In genomic region chr9:23123048-23123632, GRCh38 we compare ENCODE assay signal across 9 cellular contexts.
DNase-seq lines count a peak whose midpoint lies in the region; ATAC-seq and TF ChIP-seq lines count a peak whose summit lies in the region.
"Had no signal": no experiment of that assay in that cellular context is flagged by ENCODE, and none has a peak within 500 bp of the region (broad histone marks: within the 10 kb centered on the region; RNA-seq: fewer than 3 reads in every experiment).

No MANE protein-coding gene starts in this region.

- H2BK15ac ChIP-seq in mesendoderm (replicated peaks; ENCODE audit: low read depth) = no peak overlapping the region

- ATAC-seq in HG02678 (IDR thresholded peaks at IDR 0.05; ENCODE audit: unreplicated experiment) = no peak

- peak; percentile 18 for DNase-seq in NCI-H1105 (lab: John Stamatoyannopoulos, UW)
- no peak for DNase-seq in breast epithelium (ENCODE audit: low spot score in 2 of 2)
- peak; percentile 48 for DNase-seq in mesendoderm
- DNase-seq in effector CD4-positive, alpha-beta T cell = no peak
- DNase-seq in T-helper 2 cell treated with Interferon-gamma antibody and Interleukin-4, amounts not matched to agents 5 μg/mL and 100 μg/mL, for 36 hours (ENCODE audit: low spot score) = no peak
- DNase-seq in ureter (ENCODE audit: low spot score) = no peak

- no peak for TF ChIP-seq POLR2A in breast epithelium (IDR thresholded peaks at IDR 0.05)

- H3K36me3 ChIP-seq in breast epithelium (no peaks in the 10 kb centered on the region), mesendoderm (ENCODE audit: control insufficient read depth, insufficient read depth, low read length) (no peaks in the 10 kb centered on the region)

- no peak overlapping the region for H3K56ac ChIP-seq in mesendoderm (ENCODE audit: low read length)

- no CpG with 5 or more reads among the region's 5 CpGs for WGBS in mesendoderm (ENCODE audit: extremely low coverage, insufficient coverage, low lambda C conversion rate)

- H3K79me2 ChIP-seq in mesendoderm (ENCODE audit: control insufficient read depth, insufficient read depth, low read length) = no peaks in the 10 kb centered on the region

- H3K9me3 Mint-ChIP-seq in T-helper 2 cell treated with Interferon-gamma antibody and Interleukin-4, amounts not matched to agents 5 μg/mL and 100 μg/mL, for 36 hours = peaks cover 32% of the 10 kb centered on the region

- H3K23ac ChIP-seq in mesendoderm (ENCODE audit: low read length) = no peak overlapping the region

- no peak overlapping the region for H2BK5ac ChIP-seq in mesendoderm (ENCODE audit: low read length)

- TF ChIP-seq CTCF in GM12872 (IDR thresholded peaks at IDR 0.05; ENCODE audit: insufficient read depth, low read depth, low read length) = peak; percentile 47; the same call in 2 of the 3 replicates
- peak; percentile 23 to 49 (median 26) for TF ChIP-seq CTCF in breast epithelium (IDR thresholded peaks at IDR 0.05)

- no peak overlapping the region for H3K4me3 Mint-ChIP-seq in T-helper 2 cell treated with Interferon-gamma antibody and Interleukin-4, amounts not matched to agents 5 μg/mL and 100 μg/mL, for 36 hours

- no peak overlapping the region for H4K8ac ChIP-seq in mesendoderm (ENCODE audit: low read depth, low read length)

- H3K27me3 Mint-ChIP-seq in T-helper 2 cell treated with Interferon-gamma antibody and Interleukin-4, amounts not matched to agents 5 μg/mL and 100 μg/mL, for 36 hours (ENCODE audit: low read depth) = no peaks in the 10 kb centered on the region

- H3K27me3 ChIP-seq in breast epithelium = no peaks in the 10 kb centered on the region
- no peaks in the 10 kb centered on the region for H3K27me3 ChIP-seq in mesendoderm (ENCODE audit: insufficient read depth, low read length, poor library complexity)

- no peak overlapping the region for H3K27ac Mint-ChIP-seq in T-helper 2 cell treated with Interferon-gamma antibody and Interleukin-4, amounts not matched to agents 5 μg/mL and 100 μg/mL, for 36 hours

- no peak overlapping the region for H3K4ac ChIP-seq in mesendoderm (ENCODE audit: low read depth, low read length)

- H3K4me1 ChIP-seq in breast epithelium (no peaks in the 10 kb centered on the region), mesendoderm (ENCODE audit: control insufficient read depth, low read depth, low read length) (no peaks in the 10 kb centered on the region)

- H3K27ac ChIP-seq in breast epithelium (no peak overlapping the region), mesendoderm (ENCODE audit: low read depth, low read length) (no peak overlapping the region)

- H2BK120ac ChIP-seq in mesendoderm (ENCODE audit: low read depth, low read length) = no peak overlapping the region

- no peaks in the 10 kb centered on the region for H3K79me1 ChIP-seq in mesendoderm (ENCODE audit: low read length)

- H3K4me2 ChIP-seq in mesendoderm (ENCODE audit: low read length) = no peak overlapping the region

- no peak overlapping the region for H3K9ac ChIP-seq in mesendoderm (ENCODE audit: low read length)

- no peaks in the 10 kb centered on the region for H3K4me1 Mint-ChIP-seq in T-helper 2 cell treated with Interferon-gamma antibody and Interleukin-4, amounts not matched to agents 5 μg/mL and 100 μg/mL, for 36 hours (ENCODE audit: low read depth)

- no peaks in the 10 kb centered on the region for H3K36me3 Mint-ChIP-seq in T-helper 2 cell treated with Interferon-gamma antibody and Interleukin-4, amounts not matched to agents 5 μg/mL and 100 μg/mL, for 36 hours (ENCODE audit: low read depth)

- no peaks in the 10 kb centered on the region for H3K9me3 ChIP-seq in breast epithelium

- no peak overlapping the region for H4K5ac ChIP-seq in mesendoderm (ENCODE audit: low read length)

- H3K4me3 ChIP-seq in breast epithelium (no peak overlapping the region), mesendoderm (ENCODE audit: low read length) (no peak overlapping the region)
- H3K4me3 ChIP-seq: lung had no signal

- intact Hi-C loops in breast epithelium (cut with DNase I; ENCODE audit: low total_unique reads) = no loop called here

- H3K18ac ChIP-seq in mesendoderm (ENCODE audit: low read length) = no peak overlapping the region

- no peak overlapping the region for H2AK5ac ChIP-seq in mesendoderm (ENCODE audit: low read length)

Comparison
In these comparisons a context has a peak if more than half of its experiments do, and no peak if none do; other contexts are left out.
1. DNase-seq: peak in NCI-H1105 (single experiment) and mesendoderm (single experiment); none in breast epithelium (0 of 2), effector CD4-positive, alpha-beta T cell (single experiment), T-helper 2 cell treated with Interferon-gamma antibody and Interleukin-4, amounts not matched to agents 5 μg/mL and 100 μg/mL, for 36 hours (single experiment) and ureter (single experiment).